Comparison of ENCODE assay signal across 17 cellular contexts in genomic region chr20:8150591-8150990, GRCh38. TPM values are rescaled to one million over a fixed set of nuclear protein-coding genes. Genes with fewer than 3 reads are reported as not detected.
DNase-seq lines count a peak whose midpoint lies in the region; ATAC-seq and TF ChIP-seq lines count a peak whose summit lies in the region.
"Had no signal": no experiment of that assay in that cellular context is flagged by ENCODE, and none has a peak within 500 bp of the region (broad histone marks: within the 10 kb centered on the region; RNA-seq: fewer than 3 reads in every experiment).

No MANE protein-coding gene starts in this region.

- H3K23ac ChIP-seq in IMR-90 (ENCODE audit: low read depth, low read length), result peak overlapping the region; percentile 25; the same call in 1 of the 2 replicates

- H3K4ac ChIP-seq in IMR-90 (ENCODE audit: low read depth, low read length), result no peak overlapping the region

- no peak overlapping the region for H2BK5ac ChIP-seq in IMR-90 (ENCODE audit: low read depth, low read length, poor library complexity, severe bottlenecking)

- H3K4me3 ChIP-seq in AG10803 (ENCODE audit: low read length) (no peak overlapping the region), IMR-90 (ENCODE audit: insufficient read depth, low read depth, low read length) (no peak overlapping the region), esophagus muscularis mucosa (no peak overlapping the region), lower lobe of right lung (no peak overlapping the region), smooth muscle cell (no peak overlapping the region), endodermal cell (ENCODE audit: low read length) (no peak overlapping the region)
- no peak overlapping the region for H3K4me3 ChIP-seq in effector memory CD4-positive, alpha-beta T cell (ENCODE audit: insufficient read depth, low read depth, low read length, poor library complexity, severe bottlenecking)
- H3K4me3 ChIP-seq: dorsolateral prefrontal cortex had no signal

- no peaks in the 10 kb centered on the region for H3K79me2 ChIP-seq in smooth muscle cell (ENCODE audit: low read depth)

- no peak overlapping the region for H3K14ac ChIP-seq in IMR-90 (replicated peaks; ENCODE audit: low read depth, low read length)

- H2BK15ac ChIP-seq in IMR-90 (ENCODE audit: low read depth, low read length), result no peak overlapping the region

- H4K8ac ChIP-seq in IMR-90 (ENCODE audit: low read depth in 2 of 2, low read length in 2 of 2), result no peak overlapping the region

- H2BK20ac ChIP-seq in IMR-90 (ENCODE audit: low read depth, low read length), result no peak overlapping the region

- H3K4me1 ChIP-seq in IMR-90 (ENCODE audit: control insufficient read depth, insufficient read depth, low read length) (peaks cover 4% of the 10 kb centered on the region; the same call in 1 of the 2 replicates), esophagus muscularis mucosa (peaks cover 42 to 90% (median 87%) of the 10 kb centered on the region in 4 donors), lower lobe of right lung (peaks cover 30% of the 10 kb centered on the region), smooth muscle cell (ENCODE audit: low read depth) (no peaks in the 10 kb centered on the region), endodermal cell (ENCODE audit: control insufficient read depth, insufficient read depth, low read length) (no peaks in the 10 kb centered on the region)
- peaks cover 14% of the 10 kb centered on the region for H3K4me1 ChIP-seq in effector memory CD4-positive, alpha-beta T cell (ENCODE audit: control insufficient read depth, insufficient read depth, low read length, poor library complexity, severe bottlenecking)

- intact Hi-C loops in IMR-90 (cut with micrococcal nuclease), result no loop called here
- intact Hi-C loops in esophagus muscularis mucosa (cut with DNase I), result no loop called here
- intact Hi-C loops in lower lobe of right lung (cut with DNase I), result no loop called here

- H2AFZ ChIP-seq in IMR-90 (replicated peaks; ENCODE audit: low read length, poor library complexity) (no peak overlapping the region), smooth muscle cell (ENCODE audit: low read depth) (no peak overlapping the region)

- H3K27ac Mint-ChIP-seq in endodermal cell, result no peak overlapping the region
- H3K27ac Mint-ChIP-seq: activated CD4-positive, alpha-beta T cell treated with anti-CD3 and anti-CD28 coated beads for 36 hours; activated CD8-positive, alpha-beta memory T cell treated with anti-CD3 and anti-CD28 coated beads, Interleukin-2, amount 10 ng/mL, durations not matched to agents 7 days and 5 days; activated T-helper 2 cell treated with anti-CD3 and anti-CD28 coated beads, Interferon-gamma antibody, Interleukin-2, Interleukin-4, amounts not matched to agents 10 μg/mL and 5 μg/mL and 100 μg/mL, durations not matched to agents 14 hours and 24 hours and 36 hours had no signal

- H3K9ac ChIP-seq in IMR-90 (ENCODE audit: low read depth, low read length) (no peak overlapping the region), smooth muscle cell (ENCODE audit: low read depth) (no peak overlapping the region), endodermal cell (ENCODE audit: extremely low read depth, low read length, poor library complexity, severe bottlenecking) (no peak overlapping the region)

- no peak overlapping the region; the same call in 1 of the 2 replicates for H3K56ac ChIP-seq in IMR-90 (ENCODE audit: extremely low read depth, insufficient read depth, low read length)

- no peaks in the 10 kb centered on the region for H4K20me1 ChIP-seq in IMR-90 (ENCODE audit: insufficient read depth, low read length)
- H4K20me1 ChIP-seq in smooth muscle cell (ENCODE audit: low read depth), result no peaks in the 10 kb centered on the region

- H3K36me3 ChIP-seq in IMR-90 (ENCODE audit: control insufficient read depth, insufficient read depth, low read length) (no peaks in the 10 kb centered on the region), esophagus muscularis mucosa (no peaks in the 10 kb centered on the region), lower lobe of right lung (no peaks in the 10 kb centered on the region), smooth muscle cell (ENCODE audit: low read depth) (no peaks in the 10 kb centered on the region), endodermal cell (ENCODE audit: control insufficient read depth, insufficient read depth, low read length) (no peaks in the 10 kb centered on the region)
- H3K36me3 ChIP-seq in effector memory CD4-positive, alpha-beta T cell (ENCODE audit: control insufficient read depth, insufficient read depth, low read length), result no peaks in the 10 kb centered on the region

- no peak overlapping the region for H3K4me3 Mint-ChIP-seq in endodermal cell
- H3K4me3 Mint-ChIP-seq: activated CD4-positive, alpha-beta T cell treated with anti-CD3 and anti-CD28 coated beads for 36 hours; activated CD8-positive, alpha-beta memory T cell treated with anti-CD3 and anti-CD28 coated beads, Interleukin-2, amount 10 ng/mL, durations not matched to agents 7 days and 5 days had no signal

- ATAC-seq in IMR-90 (ENCODE audit: low read depth), result peak; percentile 21; the same call in 1 of the 2 replicates
- no peak for ATAC-seq in lower lobe of right lung
- ATAC-seq: activated CD4-positive, alpha-beta T cell treated with anti-CD3 and anti-CD28 coated beads for 36 hours; activated CD8-positive, alpha-beta memory T cell treated with anti-CD3 and anti-CD28 coated beads, Interleukin-2, amount 10 ng/mL, durations not matched to agents 7 days and 5 days had no signal

- H3K27me3 Mint-ChIP-seq in endodermal cell (ENCODE audit: insufficient read depth), result no peaks in the 10 kb centered on the region
- H3K27me3 Mint-ChIP-seq: activated CD4-positive, alpha-beta T cell treated with anti-CD3 and anti-CD28 coated beads for 36 hours; activated CD8-positive, alpha-beta memory T cell treated with anti-CD3 and anti-CD28 coated beads, Interleukin-2, amount 10 ng/mL, durations not matched to agents 7 days and 5 days; CD4-positive, alpha-beta T cell had no signal

- POLR2A ChIA-PET in IMR-90 (lab: Charles Lee; ENCODE audit: unreplicated experiment), result no interaction called here

- no CpG with 5 or more reads among the region's 1 CpG for WGBS in IMR-90 (ENCODE audit: extremely low coverage in 2 of 2, insufficient read length in 1 of 2), 2 experiments
- WGBS in esophagus muscularis mucosa, result 26% methylated on average over 1 of the region's 1 CpG
- 95% methylated on average over 1 of the region's 1 CpG for WGBS in smooth muscle cell (ENCODE audit: low lambda C conversion rate)
- WGBS in endodermal cell (ENCODE audit: insufficient coverage in 1 of 2, insufficient read length in 1 of 2), 2 experiments, result 92% methylated on average over 1 of the region's 1 CpG; no CpG with 5 or more reads in 1 of the 2 experiments

- peak; percentile 60 for DNase-seq in AG10803 (ENCODE audit: low read depth)
- no peak for DNase-seq in IMR-90
- DNase-seq in esophagus muscularis mucosa (ENCODE audit: extremely low spot score), result no peak
- DNase-seq in lower lobe of right lung, result no peak
- DNase-seq in midbrain (lab: John Stamatoyannopoulos, UW), result no peak
- DNase-seq in effector memory CD4-positive, alpha-beta T cell, result no peak
- DNase-seq in smooth muscle cell (lab: John Stamatoyannopoulos, UW; ENCODE audit: unreplicated experiment), result no peak
- no peak for DNase-seq in endodermal cell
- DNase-seq: activated CD4-positive, alpha-beta T cell treated with anti-CD3 and anti-CD28 coated beads for 36 hours; activated CD8-positive, alpha-beta memory T cell treated with anti-CD3 and anti-CD28 coated beads, Interleukin-2, amount 10 ng/mL, durations not matched to agents 7 days and 5 days; CD4-positive, alpha-beta T cell; dorsolateral prefrontal cortex; erythroblast; right cardiac atrium; stimulated activated CD4-positive, alpha-beta T cell treated with anti-CD3 and anti-CD28 coated beads, Interleukin-15, amount 100 ng/mL, for 24 hours had no signal

- no peak for TF ChIP-seq RAD21 in IMR-90 (IDR thresholded peaks at IDR 0.05; ENCODE audit: low read length)

- H3K27me3 ChIP-seq in IMR-90 (ENCODE audit: control insufficient read depth, insufficient read depth, low read length), result no peaks in the 10 kb centered on the region
- no peaks in the 10 kb centered on the region for H3K27me3 ChIP-seq in esophagus muscularis mucosa
- H3K27me3 ChIP-seq in lower lobe of right lung (ENCODE audit: low read depth), result no peaks in the 10 kb centered on the region
- H3K27me3 ChIP-seq in effector memory CD4-positive, alpha-beta T cell (replicated peaks; ENCODE audit: control insufficient read depth, insufficient read depth, low read length, poor library complexity, severe bottlenecking), result no peaks in the 10 kb centered on the region
- no peaks in the 10 kb centered on the region for H3K27me3 ChIP-seq in smooth muscle cell (ENCODE audit: low read depth)
- H3K27me3 ChIP-seq in endodermal cell (ENCODE audit: control insufficient read depth, insufficient read depth, low read length, poor library complexity, severe bottlenecking), result no peaks in the 10 kb centered on the region
- H3K27me3 ChIP-seq: dorsolateral prefrontal cortex had no signal

- no TSS peak for BruUV-seq in IMR-90 (replicated peaks; lab: Mats Ljungman, UMichigan)

- no peak overlapping the region for H3K18ac ChIP-seq in IMR-90 (ENCODE audit: low read depth, low read length)

- no peaks in the 10 kb centered on the region for H3K36me3 Mint-ChIP-seq in endodermal cell (ENCODE audit: low read depth)
- H3K36me3 Mint-ChIP-seq: activated CD8-positive, alpha-beta memory T cell treated with anti-CD3 and anti-CD28 coated beads, Interleukin-2, amount 10 ng/mL, durations not matched to agents 7 days and 5 days had no signal

- H4K91ac ChIP-seq in IMR-90 (ENCODE audit: insufficient read depth, low read depth, low read length), result no peak overlapping the region

- no peak overlapping the region for H2AK9ac ChIP-seq in IMR-90 (replicated peaks; ENCODE audit: low read depth, low read length, poor library complexity)

- no peaks in the 10 kb centered on the region for H3K9me3 ChIP-seq in IMR-90 (ENCODE audit: control insufficient read depth, insufficient read depth, low read length)
- no peaks in the 10 kb centered on the region for H3K9me3 ChIP-seq in esophagus muscularis mucosa
- no peaks in the 10 kb centered on the region for H3K9me3 ChIP-seq in lower lobe of right lung
- H3K9me3 ChIP-seq in effector memory CD4-positive, alpha-beta T cell (ENCODE audit: control insufficient read depth, low read length), result no peaks in the 10 kb centered on the region
- no peaks in the 10 kb centered on the region for H3K9me3 ChIP-seq in smooth muscle cell (replicated peaks; ENCODE audit: low read depth)
- no peaks in the 10 kb centered on the region for H3K9me3 ChIP-seq in endodermal cell (ENCODE audit: control insufficient read depth, low read length)

- CTCF ChIA-PET in IMR-90 (lab: Yijun Ruan, JAX), result interaction anchor here (1.6 kb wide), 1 partner anchor 11 kb away, joined by 4 read pairs; no protein-coding TSS in a partner anchor

- peaks cover 9% of the 10 kb centered on the region for H3K4me1 Mint-ChIP-seq in endodermal cell

- H3K79me1 ChIP-seq in IMR-90 (ENCODE audit: low read depth in 1 of 2, low read length in 2 of 2), result peaks cover 0 to 7% of the 10 kb centered on the region in 2 experiments; a peak in 2 of 4 replicates

- in situ Hi-C loops in IMR-90 (cut with MboI; ENCODE audit: low sequenced_read_pairs), result no loop called here

- H3K9me3 Mint-ChIP-seq in endodermal cell, result no peaks in the 10 kb centered on the region
- H3K9me3 Mint-ChIP-seq: activated T-helper 2 cell treated with anti-CD3 and anti-CD28 coated beads, Interferon-gamma antibody, Interleukin-2, Interleukin-4, amounts not matched to agents 10 μg/mL and 5 μg/mL and 100 μg/mL, durations not matched to agents 14 hours and 24 hours and 36 hours; CD4-positive, alpha-beta T cell had no signal

- dilution Hi-C loops in IMR-90 (cut with HindIII; ENCODE audit: low sequenced_read_pairs, unreplicated experiment), result no loop called here

- TF ChIP-seq EP300 in esophagus muscularis mucosa (IDR thresholded peaks at IDR 0.05), result no peak

- peaks cover 5% of the 10 kb centered on the region for H3F3A ChIP-seq in smooth muscle cell (ENCODE audit: low read depth)

- no peak overlapping the region for H3K27ac ChIP-seq in IMR-90 (ENCODE audit: insufficient read depth, low read length)
- H3K27ac ChIP-seq in esophagus muscularis mucosa (replicated peaks in 1 of 4), result peak overlapping the region; percentile 61 to 74 (median 69)
- H3K27ac ChIP-seq in lower lobe of right lung, result peak overlapping the region; percentile 26
- no peak overlapping the region for H3K27ac ChIP-seq in effector memory CD4-positive, alpha-beta T cell (ENCODE audit: insufficient read depth, low read length, poor library complexity, severe bottlenecking)
- no peak overlapping the region for H3K27ac ChIP-seq in smooth muscle cell (ENCODE audit: low read depth)
- H3K27ac ChIP-seq in endodermal cell (ENCODE audit: low read depth, low read length), result no peak overlapping the region
- H3K27ac ChIP-seq: HL-60 had no signal

- no peak overlapping the region for H2BK120ac ChIP-seq in IMR-90 (ENCODE audit: low read depth, low read length)

- H3K9me1 ChIP-seq in IMR-90 (ENCODE audit: insufficient read depth, low read length), result no peaks in the 10 kb centered on the region

- H2AK5ac ChIP-seq in IMR-90 (ENCODE audit: low read depth, low read length), result no peak overlapping the region

- no peak overlapping the region for H4K5ac ChIP-seq in IMR-90 (ENCODE audit: low read depth, low read length)

- H3K4me2 ChIP-seq in IMR-90 (ENCODE audit: low read depth, low read length) (no peak overlapping the region), smooth muscle cell (no peak overlapping the region)

- no peak for TF ChIP-seq CTCF in AG10803 (conservative IDR thresholded peaks at IDR 0.05; ENCODE audit: low read length)
- no peak for TF ChIP-seq CTCF in IMR-90 (conservative IDR thresholded peaks at IDR 0.05; ENCODE audit: low read depth, low read length)
- TF ChIP-seq CTCF in esophagus muscularis mucosa (IDR thresholded peaks at IDR 0.05), result no peak
- no peak for TF ChIP-seq CTCF in lower lobe of right lung (IDR thresholded peaks at IDR 0.05)
- no peak for TF ChIP-seq CTCF in smooth muscle cell (IDR thresholded peaks at IDR 0.05; ENCODE audit: borderline replicate concordance, insufficient read depth, poor library complexity, severe bottlenecking)
- no peak for TF ChIP-seq CTCF in endodermal cell (conservative IDR thresholded peaks at IDR 0.05)

- TF ChIP-seq POLR2A in IMR-90 (IDR thresholded peaks at IDR 0.05; ENCODE audit: low read depth, low read length) (no peak), esophagus muscularis mucosa (IDR thresholded peaks at IDR 0.05; ENCODE audit: low read depth) (no peak)

RNA-seq across cellular contexts. Expression of gene PLCB1, which starts 18.5 kb away (rescaled TPM):
- total RNA-seq in IMR-90 (2012; rRNA removed), result 16.1 and 17.5 TPM in 2 replicates
- polyA plus RNA-seq in IMR-90 (2012; rRNA removed), result 4.4 and 5.6 TPM in 2 replicates
- polyA plus RNA-seq in IMR-90 (2012; cell fraction: cytosol; rRNA removed), result 2.1 and 2.3 TPM in 2 replicates
- polyA plus RNA-seq in IMR-90 (2012; cell fraction: nucleus; rRNA removed; ENCODE audit: low replicate concordance), result 1.3 and 5.0 TPM in 2 replicates
- total RNA-seq in esophagus muscularis mucosa, result 100 to 1,000 TPM in 1 of 4 donors, 10 to 100 TPM in 3; 72.9 to 115 (median 76.3) TPM
- total RNA-seq in lower lobe of right lung, result 6.3 TPM
- 17.9 and 25.3 TPM in 2 replicates for total RNA-seq in smooth muscle cell
- polyA plus RNA-seq in smooth muscle cell, result 4.7 and 5.9 TPM in 2 replicates
- 10 to 100 TPM; 15.3 to 16.5 TPM for total RNA-seq in endodermal cell
- polyA plus RNA-seq in endodermal cell (2013, experiment 1 of 2), result 13.1 TPM
- 12.5 TPM for polyA plus RNA-seq in endodermal cell (2013, experiment 2 of 2)

Comparison
In these comparisons a context has a peak if more than half of its experiments do, and no peak if none do; other contexts are left out.
1. H3K27ac ChIP-seq: peak in esophagus muscularis mucosa (4 of 4) and lower lobe of right lung (single experiment); none in IMR-90 (single experiment), effector memory CD4-positive, alpha-beta T cell (single experiment), smooth muscle cell (single experiment) and endodermal cell (single experiment).